In genomic region chr2:140033638-140034037, GRCh38 we compare ENCODE assay signal across 3 cellular contexts.
"Had no signal": no experiment of that assay in that cellular context is flagged by ENCODE, and none has a peak within 500 bp of the region (broad histone marks: within the 10 kb centered on the region; RNA-seq: fewer than 3 reads in every experiment).

No MANE protein-coding gene starts in this region.

- ATAC-seq: GM12878 had no signal

- DNase-seq: GDM1, GF-D8 had no signal

- H3K4me3 ChIP-seq: GM12878 had no signal
